ENCODE assay signal across 23 cellular contexts in the genomic region with DNA sequence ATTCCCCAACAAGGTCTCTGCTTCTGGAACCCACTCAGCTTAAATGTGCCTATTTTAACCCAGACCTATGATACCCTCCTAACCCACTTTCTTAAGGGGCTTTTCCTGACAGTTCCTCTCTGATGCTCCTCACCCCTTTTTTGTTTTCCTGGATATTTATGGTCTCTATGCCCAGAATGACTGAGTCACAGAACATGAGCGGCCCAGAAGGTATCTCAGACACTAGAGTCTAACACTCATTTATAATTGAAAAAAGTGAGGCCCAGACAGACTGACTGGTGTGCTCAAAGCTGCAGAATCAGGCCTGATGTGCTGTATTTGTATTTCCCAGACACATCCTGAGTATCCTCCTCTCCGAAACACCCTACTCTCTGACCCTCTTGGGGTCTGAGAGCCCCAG. TPM values are rescaled to one million over a fixed set of nuclear protein-coding genes. Genes with fewer than 3 reads are reported as not detected.
A peak's percentile ranks its signal among the peaks of the same experiment; 100 is the strongest.
DNase-seq lines count a peak whose midpoint lies in the region; ATAC-seq and TF ChIP-seq lines count a peak whose summit lies in the region.
"Had no signal": no experiment of that assay in that cellular context is flagged by ENCODE, and none has a peak within 500 bp of the region (broad histone marks: within the 10 kb centered on the region; RNA-seq: fewer than 3 reads in every experiment).

No MANE protein-coding gene starts in this region.

- H3K27me3 ChIP-seq in CD8-positive, alpha-beta memory T cell (ENCODE audit: insufficient read depth, low read length, poor library complexity, severe bottlenecking): no peaks in the 10 kb centered on the region
- no peaks in the 10 kb centered on the region for H3K27me3 ChIP-seq in mesenchymal stem cell (ENCODE audit: control insufficient read depth in 1 of 2, insufficient read depth in 1 of 2, low read length in 2 of 2)
- no peaks in the 10 kb centered on the region for H3K27me3 ChIP-seq in spleen (replicated peaks in 1 of 7)
- H3K27me3 ChIP-seq: heart right ventricle, testis, vagina had no signal

- peak overlapping the region; percentile 32 for H3K9ac ChIP-seq in mesenchymal stem cell (ENCODE audit: low read length)

- H2BK12ac ChIP-seq in mesenchymal stem cell (ENCODE audit: low read length in 2 of 2): no peak overlapping the region

- H3K4me2 ChIP-seq in mesenchymal stem cell (ENCODE audit: low read length, poor library complexity, severe bottlenecking): no peak overlapping the region

- H4K91ac ChIP-seq in mesenchymal stem cell (ENCODE audit: low read length): no peak overlapping the region

- peaks cover 5% of the 10 kb centered on the region for H3K9me3 Mint-ChIP-seq in T-helper 1 cell treated with Interleukin-12 subunit alpha and Interleukin-12 subunit beta and Interleukin-4 antibody, amounts not matched to agents 30 μg/mL and 1 μg/mL, for 36 hours
- peaks cover 0 to 1% (median 0%) of the 10 kb centered on the region in 5 donors for H3K9me3 Mint-ChIP-seq in CD8-positive, alpha-beta memory T cell
- H3K9me3 Mint-ChIP-seq: endodermal cell, immature natural killer cell had no signal

- ATAC-seq in T-helper 17 cell (no peak), HG02973 (IDR thresholded peaks at IDR 0.05; ENCODE audit: unreplicated experiment) (no peak)

- H3K23ac ChIP-seq in mesenchymal stem cell (ENCODE audit: low read length in 2 of 2): no peak overlapping the region

- H3K14ac ChIP-seq in mesenchymal stem cell (ENCODE audit: low read length in 2 of 2): no peak overlapping the region

- H3K4me1 ChIP-seq in CD8-positive, alpha-beta memory T cell (ENCODE audit: insufficient read depth, low read length): peaks cover 37% of the 10 kb centered on the region
- H3K4me1 ChIP-seq in mesenchymal stem cell (ENCODE audit: control insufficient read depth, insufficient read depth, low read depth, low read length) (no peaks in the 10 kb centered on the region), spleen (peaks cover 0 to 29% (median 12%) of the 10 kb centered on the region in 6 donors)
- H3K4me1 ChIP-seq: testis, vagina had no signal

- POLR2A ChIA-PET in CD8-positive, alpha-beta memory T cell (lab: Charles Lee): no interaction called here

- H2AK5ac ChIP-seq in mesenchymal stem cell (ENCODE audit: low read length, severe bottlenecking): no peak overlapping the region

- no peak for TF ChIP-seq POLR2A in spleen (IDR thresholded peaks at IDR 0.05)

- H3K27ac ChIP-seq in CD8-positive, alpha-beta memory T cell (ENCODE audit: low read depth, low read length): no peak overlapping the region
- H3K27ac ChIP-seq in mesenchymal stem cell (ENCODE audit: low read length, poor library complexity, severe bottlenecking): no peak overlapping the region
- H3K27ac ChIP-seq in spleen: peak overlapping the region in 3 of 8 donors; percentile 49 to 84 (median 77)
- H3K27ac ChIP-seq: testis, vagina had no signal

- H3K4me3 Mint-ChIP-seq in T-helper 1 cell treated with Interleukin-12 subunit alpha and Interleukin-12 subunit beta and Interleukin-4 antibody, amounts not matched to agents 30 μg/mL and 1 μg/mL, for 36 hours: no peak overlapping the region
- H3K4me3 Mint-ChIP-seq in CD8-positive, alpha-beta memory T cell: peak overlapping the region in 5 of 7 donors; percentile 3 to 87 (median 35)
- peak overlapping the region; percentile 19 for H3K4me3 Mint-ChIP-seq in T-helper 17 cell
- H3K4me3 Mint-ChIP-seq: endodermal cell, immature natural killer cell had no signal

- no peak overlapping the region for H4K8ac ChIP-seq in mesenchymal stem cell (ENCODE audit: low read length)

- no peak for TF ChIP-seq CTCF in spleen (IDR thresholded peaks at IDR 0.05 in 8 of 11, conservative IDR thresholded peaks at IDR 0.05 in 3 of 11)

- H2BK120ac ChIP-seq in mesenchymal stem cell (ENCODE audit: low read depth, low read length): no peak overlapping the region

- peaks cover 36% of the 10 kb centered on the region for H3K4me1 Mint-ChIP-seq in T-helper 1 cell treated with Interleukin-12 subunit alpha and Interleukin-12 subunit beta and Interleukin-4 antibody, amounts not matched to agents 30 μg/mL and 1 μg/mL, for 36 hours (ENCODE audit: low read depth)
- H3K4me1 Mint-ChIP-seq in CD8-positive, alpha-beta memory T cell: peaks cover 24 to 31% (median 27%) of the 10 kb centered on the region in 3 donors
- peaks cover 22% of the 10 kb centered on the region for H3K4me1 Mint-ChIP-seq in T-helper 17 cell
- H3K4me1 Mint-ChIP-seq: endodermal cell had no signal

- H3K36me3 Mint-ChIP-seq in T-helper 1 cell treated with Interleukin-12 subunit alpha and Interleukin-12 subunit beta and Interleukin-4 antibody, amounts not matched to agents 30 μg/mL and 1 μg/mL, for 36 hours (ENCODE audit: low read depth): peaks cover 7% of the 10 kb centered on the region
- peaks cover 0 to 4% (median 4%) of the 10 kb centered on the region in 3 donors for H3K36me3 Mint-ChIP-seq in CD8-positive, alpha-beta memory T cell
- H3K36me3 Mint-ChIP-seq in T-helper 17 cell (ENCODE audit: low read depth): peaks cover 6% of the 10 kb centered on the region
- H3K36me3 Mint-ChIP-seq: immature natural killer cell had no signal

- DNase-seq in T-helper 1 cell: no peak
- no peak for DNase-seq in CD8-positive, alpha-beta memory T cell
- DNase-seq in T-helper 17 cell: no peak
- no peak for DNase-seq in mesenchymal stem cell
- no peak for DNase-seq in spleen
- DNase-seq in superior temporal gyrus (ENCODE audit: extremely low spot score): no peak
- DNase-seq: 8988T; activated CD4-positive, alpha-beta T cell treated with anti-CD3 and anti-CD28 coated beads, Interleukin-2, amount 50 U/mL, for 1 hour; activated naive CD4-positive, alpha-beta T cell treated with anti-CD3 and anti-CD28 coated beads, Interleukin-2, amount 50 U/mL, for 16 hours; C1 segment of cervical spinal cord; endodermal cell; GF-D8; heart right ventricle; immature natural killer cell; NCI-H2171 treated with DMSO at 0.1 percent for 48 hours; NCI-H526; testis had no signal

- 94% methylated on average over 2 of the region's 2 CpGs for WGBS in mesenchymal stem cell
- 89 to 98% (median 91%) methylated on average over 2 of the region's 2 CpGs for WGBS in spleen, 5 donors

- H3K4ac ChIP-seq in mesenchymal stem cell (ENCODE audit: low read depth in 1 of 2, low read length in 2 of 2): no peak overlapping the region

- intact Hi-C loops in spleen (cut with DNase I; ENCODE audit: low total_unique reads): no loop called here

- no peak overlapping the region for H2BK15ac ChIP-seq in mesenchymal stem cell (ENCODE audit: low read depth, poor library complexity, severe bottlenecking)

- H3K79me1 ChIP-seq in mesenchymal stem cell (replicated peaks; ENCODE audit: low read length, poor library complexity, severe bottlenecking): peaks cover 1% of the 10 kb centered on the region

- CTCF ChIA-PET in CD8-positive, alpha-beta memory T cell (lab: Charles Lee): no interaction called here

- H3K9me3 ChIP-seq in CD8-positive, alpha-beta memory T cell (ENCODE audit: low read length): no peaks in the 10 kb centered on the region
- H3K9me3 ChIP-seq in T-helper 17 cell (ENCODE audit: control insufficient read depth, low read length, poor library complexity, severe bottlenecking) (no peaks in the 10 kb centered on the region), mesenchymal stem cell (ENCODE audit: control insufficient read depth, low read length) (no peaks in the 10 kb centered on the region), spleen (no peaks in the 10 kb centered on the region)
- H3K9me3 ChIP-seq: heart right ventricle, testis, vagina had no signal

- H3K18ac ChIP-seq in mesenchymal stem cell (ENCODE audit: low read depth in 1 of 2, low read length in 2 of 2): no peak overlapping the region

- H3K27ac Mint-ChIP-seq in T-helper 1 cell treated with Interleukin-12 subunit alpha and Interleukin-12 subunit beta and Interleukin-4 antibody, amounts not matched to agents 30 μg/mL and 1 μg/mL, for 36 hours: peak overlapping the region; percentile 49
- H3K27ac Mint-ChIP-seq in CD8-positive, alpha-beta memory T cell: peak overlapping the region in 6 of 8 donors; percentile 17 to 78 (median 52)
- peak overlapping the region; percentile 79 for H3K27ac Mint-ChIP-seq in T-helper 17 cell
- H3K27ac Mint-ChIP-seq: endodermal cell, immature natural killer cell had no signal

- no peak overlapping the region for H3K4me3 ChIP-seq in CD8-positive, alpha-beta memory T cell (ENCODE audit: low read length)
- no peak overlapping the region for H3K4me3 ChIP-seq in mesenchymal stem cell (ENCODE audit: insufficient read depth in 1 of 2, low read depth in 1 of 2, low read length in 2 of 2)
- H3K4me3 ChIP-seq in spleen: no peak overlapping the region
- H3K4me3 ChIP-seq: GM12878, testis, vagina had no signal

- H3K27me3 Mint-ChIP-seq in T-helper 1 cell treated with Interleukin-12 subunit alpha and Interleukin-12 subunit beta and Interleukin-4 antibody, amounts not matched to agents 30 μg/mL and 1 μg/mL, for 36 hours (ENCODE audit: low read depth): peaks cover 28% of the 10 kb centered on the region
- H3K27me3 Mint-ChIP-seq in CD8-positive, alpha-beta memory T cell: peaks cover 5 to 26% of the 10 kb centered on the region in 2 donors
- H3K27me3 Mint-ChIP-seq in T-helper 17 cell: peaks cover 18% of the 10 kb centered on the region

- no peak overlapping the region for H2BK5ac ChIP-seq in mesenchymal stem cell (ENCODE audit: low read depth, low read length, poor library complexity, severe bottlenecking)

- H2AFZ ChIP-seq in mesenchymal stem cell (ENCODE audit: low read depth, low read length): no peak overlapping the region

- H3K36me3 ChIP-seq in CD8-positive, alpha-beta memory T cell (ENCODE audit: insufficient read depth, low read length): no peaks in the 10 kb centered on the region
- H3K36me3 ChIP-seq in mesenchymal stem cell (ENCODE audit: control insufficient read depth in 1 of 2, insufficient read depth in 2 of 2, low read depth in 1 of 2, low read length in 2 of 2) (peaks cover 44 to 79% of the 10 kb centered on the region in 2 experiments), spleen (peaks cover 0 to 68% (median 13%) of the 10 kb centered on the region in 6 donors)

RNA-seq across cellular contexts. Expression of gene LRRC71, which starts 44.0 kb away (rescaled TPM):
- not detected for total RNA-seq in CD8-positive, alpha-beta memory T cell
- not detected for polyA plus RNA-seq in CD8-positive, alpha-beta memory T cell
- not detected for total RNA-seq in T-helper 17 cell
- 0.03 TPM for polyA plus RNA-seq in mesenchymal stem cell (2013, experiment 1 of 2)
- polyA plus RNA-seq in mesenchymal stem cell (2013, experiment 2 of 2): 0.05 TPM
- total RNA-seq in spleen: under 1 TPM in 3 of 7 donors, not detected in 4; 0.13 to 0.47 (median 0.23) TPM
- under 1 TPM; 0.03 to 0.51 (median 0.43) TPM for polyA plus RNA-seq in spleen
- total RNA-seq: chondrocyte, endodermal cell, GM12878, lower leg skin, vagina had no signal
- polyA plus RNA-seq: GM12878, immature natural killer cell had no signal
